ENCODE assay signal across 15 cellular contexts in the genomic region with DNA sequence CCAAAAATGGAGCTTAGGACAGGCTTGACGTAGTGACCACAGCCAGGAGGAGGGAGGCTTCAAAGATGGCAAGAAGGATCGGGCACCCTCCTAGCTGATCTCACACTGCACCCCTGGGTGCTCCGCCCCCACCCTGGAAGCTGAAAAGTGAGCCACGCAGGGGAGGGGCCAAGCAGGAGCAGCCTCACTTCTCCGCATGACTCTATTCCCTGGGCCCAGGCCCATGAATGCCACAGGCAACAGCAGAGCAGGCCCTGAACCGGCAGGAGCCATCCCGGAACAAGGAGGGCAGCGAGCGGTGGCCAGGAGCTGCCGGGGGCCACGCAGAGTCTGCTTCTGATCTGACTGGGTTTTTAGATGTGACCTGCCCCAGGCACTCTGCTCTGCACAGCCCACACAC. TPM values are rescaled to one million over a fixed set of nuclear protein-coding genes. Genes with fewer than 3 reads are reported as not detected.
DNase-seq lines count a peak whose midpoint lies in the region; TF ChIP-seq lines count a peak whose summit lies in the region.
"Had no signal": no experiment of that assay in that cellular context is flagged by ENCODE, and none has a peak within 500 bp of the region (broad histone marks: within the 10 kb centered on the region; RNA-seq: fewer than 3 reads in every experiment).

No MANE protein-coding gene starts in this region.

- H3K9me3 ChIP-seq in BLaER1 (no peaks in the 10 kb centered on the region), hepatocyte (ENCODE audit: low read depth) (no peaks in the 10 kb centered on the region)
- no peaks in the 10 kb centered on the region for H3K9me3 ChIP-seq in effector memory CD4-positive, alpha-beta T cell (ENCODE audit: control insufficient read depth, low read length)

- peaks cover 77% of the 10 kb centered on the region for H3K4me1 Mint-ChIP-seq in nephron

- H3K4me3 Mint-ChIP-seq in nephron: no peak overlapping the region
- H3K4me3 Mint-ChIP-seq: activated naive CD4-positive, alpha-beta T cell treated with anti-CD3 and anti-CD28 coated beads, Interleukin-2, amount 10 ng/mL, durations not matched to agents 7 days and 5 days had no signal

- DNase-seq in RWPE1 (ENCODE audit: low spot score): no peak
- no peak for DNase-seq in effector memory CD4-positive, alpha-beta T cell
- no peak for DNase-seq in GM10248 (ENCODE audit: extremely low spot score)
- DNase-seq in NCI-H2196 (lab: John Stamatoyannopoulos, UW; ENCODE audit: unreplicated experiment): no peak
- no peak for DNase-seq in hepatocyte (ENCODE audit: low spot score)
- DNase-seq in NCI-H345 (lab: John Stamatoyannopoulos, UW): no peak
- DNase-seq: activated naive CD4-positive, alpha-beta T cell treated with anti-CD3 and anti-CD28 coated beads, Interleukin-2, amount 10 ng/mL, durations not matched to agents 7 days and 5 days; DMS 273 treated with DMSO at 0.1 percent for 48 hours; islet precursor cell; midbrain; NCI-H187 treated with DMSO at 0.1 percent for 48 hours; NCI-H526; PC-3 had no signal

- H3K9me2 ChIP-seq in hepatocyte (replicated peaks; ENCODE audit: insufficient read depth): no peaks in the 10 kb centered on the region

- peaks cover 9% of the 10 kb centered on the region for H3K36me3 Mint-ChIP-seq in nephron (ENCODE audit: low read depth)

- H4K20me1 ChIP-seq in BLaER1: peaks cover 83% of the 10 kb centered on the region
- peaks cover 15% of the 10 kb centered on the region for H4K20me1 ChIP-seq in hepatocyte (ENCODE audit: insufficient read depth, poor library complexity, severe bottlenecking)

- peak overlapping the region; percentile 42 for H3K9ac ChIP-seq in BLaER1

- H3K27me3 ChIP-seq in BLaER1: no peaks in the 10 kb centered on the region
- H3K27me3 ChIP-seq in effector memory CD4-positive, alpha-beta T cell (replicated peaks; ENCODE audit: control insufficient read depth, insufficient read depth, low read length, poor library complexity, severe bottlenecking): no peaks in the 10 kb centered on the region
- no peaks in the 10 kb centered on the region for H3K27me3 ChIP-seq in hepatocyte

- POLR2A ChIA-PET in RWPE1 (lab: Yijun Ruan, JAX; ENCODE audit: low non-redundant PET) (no interaction called here), GM10248 (lab: Yijun Ruan, JAX) (no interaction called here)

- H3K36me3 ChIP-seq in BLaER1 (peaks cover 39% of the 10 kb centered on the region), hepatocyte (replicated peaks; ENCODE audit: insufficient read depth, low read depth) (no peaks in the 10 kb centered on the region)
- H3K36me3 ChIP-seq in effector memory CD4-positive, alpha-beta T cell (ENCODE audit: control insufficient read depth, insufficient read depth, low read length): peaks cover 41% of the 10 kb centered on the region

- H3K4me1 ChIP-seq in BLaER1 (peaks cover 96% of the 10 kb centered on the region), hepatocyte (ENCODE audit: insufficient read depth) (peaks cover 51% of the 10 kb centered on the region)
- peaks cover 49% of the 10 kb centered on the region for H3K4me1 ChIP-seq in effector memory CD4-positive, alpha-beta T cell (ENCODE audit: control insufficient read depth, insufficient read depth, low read length, poor library complexity, severe bottlenecking)

- no peaks in the 10 kb centered on the region for H3K9me3 Mint-ChIP-seq in nephron
- H3K9me3 Mint-ChIP-seq: activated naive CD4-positive, alpha-beta T cell treated with anti-CD3 and anti-CD28 coated beads, Interleukin-2, amount 10 ng/mL, durations not matched to agents 7 days and 5 days had no signal

- no peak overlapping the region for H2AFZ ChIP-seq in hepatocyte

- CTCF ChIA-PET in RWPE1 (lab: Yijun Ruan, JAX) (interaction anchor here (0.5 to 0.6 kb wide), 2 partner anchors 63 to 97 kb away, joined by 3 to 6 read pairs; no protein-coding TSS in a partner anchor), GM10248 (lab: Yijun Ruan, JAX) (interaction anchor here (1.0 to 9.4 kb wide), 5 partner anchors 9 to 36 kb away, joined by 3 to 77 read pairs (median 3); partner anchors contain the start of gene BIN1)

- no peak overlapping the region for H3K4me3 ChIP-seq in BLaER1
- no peak overlapping the region for H3K4me3 ChIP-seq in effector memory CD4-positive, alpha-beta T cell (ENCODE audit: insufficient read depth, low read depth, low read length, poor library complexity, severe bottlenecking)
- H3K4me3 ChIP-seq in hepatocyte: no peak overlapping the region

- no peak for TF ChIP-seq CTCF in RWPE1 (conservative IDR thresholded peaks at IDR 0.05; ENCODE audit: low read depth)
- no peak for TF ChIP-seq CTCF in nephron (IDR thresholded peaks at IDR 0.05; ENCODE audit: unreplicated experiment in 3 of 3)
- no peak for TF ChIP-seq CTCF in GM10248 (IDR thresholded peaks at IDR 0.05; ENCODE audit: control extremely low read depth, extremely low read depth, low read depth, missing control alignments)
- TF ChIP-seq CTCF in hepatocyte (IDR thresholded peaks at IDR 0.05; ENCODE audit: poor library complexity): no peak

- peak overlapping the region in 2 of 3 experiments; percentile 77 to 86 for H3K27ac Mint-ChIP-seq in nephron

- H3K4me2 ChIP-seq in BLaER1 (peak overlapping the region; percentile 100), hepatocyte (no peak overlapping the region)

- 93% methylated on average over 11 of the region's 11 CpGs for WGBS in hepatocyte (ENCODE audit: low lambda C conversion rate, missing lambda C conversion rate)

- peaks cover 80% of the 10 kb centered on the region for H3K79me2 ChIP-seq in hepatocyte

- H3K27me3 Mint-ChIP-seq in nephron (ENCODE audit: low read depth): no peaks in the 10 kb centered on the region
- H3K27me3 Mint-ChIP-seq: activated naive CD4-positive, alpha-beta T cell treated with anti-CD3 and anti-CD28 coated beads, Interleukin-2, amount 10 ng/mL, durations not matched to agents 7 days and 5 days had no signal

- H3K27ac ChIP-seq in BLaER1 (peak overlapping the region; percentile 95), RWPE1 (peak overlapping the region; percentile 15), hepatocyte (no peak overlapping the region)
- peak overlapping the region; percentile 87 for H3K27ac ChIP-seq in effector memory CD4-positive, alpha-beta T cell (ENCODE audit: insufficient read depth, low read length, poor library complexity, severe bottlenecking)

RNA-seq across cellular contexts. Expression of gene BIN1, which starts 30.0 kb away (rescaled TPM):
- 107 and 109 TPM in 2 replicates for total RNA-seq in hepatocyte
- 113 and 122 TPM in 2 replicates for polyA plus RNA-seq in hepatocyte
